In genomic region chr6:105898286-105898685, GRCh38 we compare ENCODE assay signal across 11 cellular contexts.
DNase-seq lines count a peak whose midpoint lies in the region; ATAC-seq and TF ChIP-seq lines count a peak whose summit lies in the region.
"Had no signal": no experiment of that assay in that cellular context is flagged by ENCODE, and none has a peak within 500 bp of the region (broad histone marks: within the 10 kb centered on the region; RNA-seq: fewer than 3 reads in every experiment).

No MANE protein-coding gene starts in this region.

- no peak overlapping the region for H3K27ac ChIP-seq in CD8-positive, alpha-beta T cell (ENCODE audit: low read depth, low read length)
- H3K27ac ChIP-seq in left lung, result no peak overlapping the region

- no peaks in the 10 kb centered on the region for H3K4me1 ChIP-seq in CD8-positive, alpha-beta T cell (ENCODE audit: insufficient read depth, low read length)
- H3K4me1 ChIP-seq in left lung, result peaks cover 0 to 13% of the 10 kb centered on the region in 2 donors

- CTCF ChIA-PET in CD8-positive, alpha-beta T cell (lab: Charles Lee), result no interaction called here

- peak; percentile 60 for ATAC-seq in GM19372 (IDR thresholded peaks at IDR 0.05; ENCODE audit: low read depth, unreplicated experiment)
- peak; percentile 68 for ATAC-seq in HG03060 (IDR thresholded peaks at IDR 0.05; ENCODE audit: low read depth, unreplicated experiment)
- ATAC-seq in CD8-positive, alpha-beta T cell, result no peak
- no peak for ATAC-seq in left lung
- ATAC-seq: T-helper 17 cell had no signal

- TF ChIP-seq CTCF in CD8-positive, alpha-beta T cell (IDR thresholded peaks at IDR 0.05), result no peak
- no peak for TF ChIP-seq CTCF in chondrocyte (IDR thresholded peaks at IDR 0.05)
- no peak for TF ChIP-seq CTCF in left lung (IDR thresholded peaks at IDR 0.05)

- H3K27ac Mint-ChIP-seq in CD8-positive, alpha-beta T cell, result no peak overlapping the region
- no peak overlapping the region for H3K27ac Mint-ChIP-seq in chondrocyte (ENCODE audit: unreplicated experiment)
- H3K27ac Mint-ChIP-seq: mesothelial cell of epicardium, T-helper 17 cell had no signal

- H3K27me3 ChIP-seq in CD8-positive, alpha-beta T cell (ENCODE audit: insufficient read depth, low read length), result no peaks in the 10 kb centered on the region
- H3K27me3 ChIP-seq in left lung, result no peaks in the 10 kb centered on the region

- no peaks in the 10 kb centered on the region for H3K36me3 Mint-ChIP-seq in CD8-positive, alpha-beta T cell
- no peaks in the 10 kb centered on the region for H3K36me3 Mint-ChIP-seq in chondrocyte (ENCODE audit: low read depth)

- no peak overlapping the region for H3K4me3 Mint-ChIP-seq in CD8-positive, alpha-beta T cell
- no peak overlapping the region for H3K4me3 Mint-ChIP-seq in chondrocyte (ENCODE audit: unreplicated experiment)
- H3K4me3 Mint-ChIP-seq: mesothelial cell of epicardium, T-helper 17 cell had no signal

- DNase-seq in AG20443 (ENCODE audit: low spot score), result peak; percentile 22
- DNase-seq in activated T-cell treated with anti-CD3 and anti-CD28 coated beads, Interleukin-2, amount 50 U/mL, for 48 hours, result peak; percentile 35 to 52
- no peak for DNase-seq in CD8-positive, alpha-beta T cell
- DNase-seq in chondrocyte (ENCODE audit: low spot score), result no peak
- DNase-seq in left lung, result no peak
- DNase-seq in effector CD8-positive, alpha-beta T cell (lab: John Stamatoyannopoulos, UW), result no peak
- DNase-seq: Kasumi-1, T-helper 17 cell had no signal

- no peaks in the 10 kb centered on the region for H3K9me3 ChIP-seq in CD8-positive, alpha-beta T cell (ENCODE audit: low read length)
- no peaks in the 10 kb centered on the region for H3K9me3 ChIP-seq in left lung

- POLR2A ChIA-PET in CD8-positive, alpha-beta T cell (lab: Charles Lee), result no interaction called here

- no peaks in the 10 kb centered on the region for H3K9me3 Mint-ChIP-seq in CD8-positive, alpha-beta T cell
- H3K9me3 Mint-ChIP-seq in chondrocyte (ENCODE audit: low read depth), result peaks cover 3% of the 10 kb centered on the region

- H3K4me1 Mint-ChIP-seq in CD8-positive, alpha-beta T cell (ENCODE audit: low read depth), result peaks cover 8% of the 10 kb centered on the region
- H3K4me1 Mint-ChIP-seq in chondrocyte (ENCODE audit: low read depth), result no peaks in the 10 kb centered on the region

- H3K4me3 ChIP-seq in CD8-positive, alpha-beta T cell (ENCODE audit: low read depth, low read length), result no peak overlapping the region
- H3K4me3 ChIP-seq in left lung, result no peak overlapping the region

- no peaks in the 10 kb centered on the region for H3K27me3 Mint-ChIP-seq in CD8-positive, alpha-beta T cell (ENCODE audit: low read depth)
- H3K27me3 Mint-ChIP-seq in chondrocyte (ENCODE audit: low read depth), result peaks cover 7% of the 10 kb centered on the region
- H3K27me3 Mint-ChIP-seq: T-helper 17 cell had no signal

- H3K36me3 ChIP-seq in CD8-positive, alpha-beta T cell (ENCODE audit: insufficient read depth, low read length), result no peaks in the 10 kb centered on the region
- no peaks in the 10 kb centered on the region for H3K36me3 ChIP-seq in left lung

- intact Hi-C loops in CD8-positive, alpha-beta T cell (cut with DNase I, micrococcal nuclease), result loop anchor here in 1 of 2 experiments (10.0 kb wide), 1 partner anchor 327 kb away; no protein-coding TSS in a partner anchor
- intact Hi-C loops in left lung (cut with DNase I), result no loop called here

Comparison
In these comparisons a context has a peak if more than half of its experiments do, and no peak if none do; other contexts are left out.
1. DNase-seq: peak in AG20443 (single experiment) and activated T-cell treated with anti-CD3 and anti-CD28 coated beads, Interleukin-2, amount 50 U/mL, for 48 hours (2 of 2); none in CD8-positive, alpha-beta T cell (0 of 7), chondrocyte (single experiment), left lung (0 of 2) and effector CD8-positive, alpha-beta T cell (single experiment).
2. ATAC-seq: peak in GM19372 (single experiment) and HG03060 (single experiment); none in CD8-positive, alpha-beta T cell (single experiment) and left lung (single experiment).